2 cellular contexts compared by ENCODE assay signal in genomic region chr5:109706065-109706464, GRCh38.
TF ChIP-seq lines count a peak whose summit lies in the region.

No MANE protein-coding gene starts in this region.

TF ChIP-seq in GM23338, 12 proteins besides CTCF, POLR2A, EP300 and RAD21:
- TF ChIP-seq REST (IDR thresholded peaks at IDR 0.05; ENCODE audit: unreplicated experiment) = no peak
TF ChIP-seq in GM23338: peak in this region for 0.

TF ChIP-seq in GM12878, 131 proteins besides CTCF, POLR2A, EP300 and RAD21:
- TF ChIP-seq CBFB (IDR thresholded peaks at IDR 0.05; ENCODE audit: low read depth) (no peak), SUPT20H (IDR thresholded peaks at IDR 0.05; ENCODE audit: borderline replicate concordance, control insufficient read depth, low read depth, low read length) (no peak), CREB1 (IDR thresholded peaks at IDR 0.05; ENCODE audit: low read depth) (no peak), TCF7 (IDR thresholded peaks at IDR 0.05; ENCODE audit: borderline replicate concordance) (no peak), CHD2 (IDR thresholded peaks at IDR 0.05; ENCODE audit: borderline replicate concordance, low read depth, low read length) (no peak), MEF2B (IDR thresholded peaks at IDR 0.05; ENCODE audit: partially characterized antibody, poor library complexity, severe bottlenecking) (no peak), RELA (IDR thresholded peaks at IDR 0.05; ENCODE audit: borderline replicate concordance, partially characterized antibody) (no peak)
